1 cellular context compared by ENCODE assay signal in the genomic region with DNA sequence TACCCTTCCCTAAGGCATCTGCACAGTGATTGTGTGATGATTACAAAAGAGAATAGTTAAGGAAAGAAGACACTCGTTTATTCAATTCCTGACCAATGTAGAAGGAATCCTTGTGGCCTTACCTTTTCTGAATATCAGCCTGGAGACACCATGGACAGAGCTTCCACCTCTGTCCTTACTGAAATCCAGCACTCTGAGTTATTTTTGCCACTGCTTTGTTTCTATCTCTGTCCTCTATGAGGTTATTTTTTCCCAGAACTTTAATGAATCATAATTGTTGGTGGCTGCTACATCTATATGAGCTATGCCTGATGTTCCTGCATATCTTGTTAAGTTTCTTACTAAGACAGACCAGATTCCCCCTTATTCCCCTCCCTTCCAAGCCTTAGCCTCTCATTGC.
TF ChIP-seq lines count a peak whose summit lies in the region.

No MANE protein-coding gene starts in this region.

TF ChIP-seq in SK-N-SH treated with all-trans-retinoic acid at 6 μM for 48 hours, 23 proteins besides CTCF, POLR2A, EP300 and RAD21 (continued from another document):
- TF ChIP-seq POU6F1 (CRISPR knock-in tag; IDR thresholded peaks at IDR 0.05; ENCODE audit: borderline replicate concordance, low read depth) (no peak), CSDC2 (CRISPR knock-in tag; IDR thresholded peaks at IDR 0.05) (no peak), ZFP3 (CRISPR knock-in tag; IDR thresholded peaks at IDR 0.05) (no peak), CREB5 (CRISPR knock-in tag; IDR thresholded peaks at IDR 0.05; ENCODE audit: low read depth) (no peak), BACH2 (CRISPR knock-in tag; IDR thresholded peaks at IDR 0.05; ENCODE audit: borderline replicate concordance) (no peak), GLIS3 (CRISPR knock-in tag; IDR thresholded peaks at IDR 0.05) (no peak), PPARA (CRISPR knock-in tag; IDR thresholded peaks at IDR 0.05; ENCODE audit: borderline replicate concordance) (no peak), TOX (CRISPR knock-in tag; IDR thresholded peaks at IDR 0.05; ENCODE audit: borderline replicate concordance) (no peak)
